Comparison of ENCODE assay signal across 25 cellular contexts in the genomic region with DNA sequence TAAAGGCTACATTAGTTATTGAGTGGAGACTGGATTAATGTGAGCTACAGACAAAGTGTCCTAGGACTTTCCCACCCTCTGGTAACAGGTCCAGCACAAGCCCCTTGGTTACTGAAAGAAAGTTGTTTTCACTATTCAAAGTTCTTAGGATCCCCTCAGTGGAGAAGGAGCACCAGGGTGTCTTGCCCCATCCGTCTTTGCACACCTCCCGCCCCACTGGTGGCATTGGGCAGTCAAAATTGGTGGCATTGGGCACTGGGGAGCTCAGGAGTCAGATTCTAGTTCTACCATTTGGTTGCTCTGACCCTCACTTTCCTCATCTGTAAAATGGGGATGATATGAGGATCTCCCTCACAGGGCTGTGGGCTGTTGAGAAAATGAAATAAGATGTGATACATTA. TPM values are rescaled to one million over a fixed set of nuclear protein-coding genes. Genes with fewer than 3 reads are reported as not detected.
"Had no signal": no experiment of that assay in that cellular context is flagged by ENCODE, and none has a peak within 500 bp of the region (broad histone marks: within the 10 kb centered on the region; RNA-seq: fewer than 3 reads in every experiment).

No MANE protein-coding gene starts in this region.

- H3K4me1 ChIP-seq: foreskin keratinocyte had no signal

- H3K27ac ChIP-seq: brain microvascular endothelial cell, foreskin keratinocyte, heart right ventricle, neutrophil, thyroid gland, upper lobe of left lung, VCaP had no signal

- FAIRE-seq: TTC549 had no signal

- DNase-seq: activated CD4-positive, alpha-beta memory T cell treated with anti-CD3 and anti-CD28 coated beads, Interleukin-2, amount 10 ng/mL, durations not matched to agents 7 days and 5 days; activated CD4-positive, alpha-beta T cell treated with anti-CD3 and anti-CD28 coated beads, Interleukin-2, amount 10 ng/mL, durations not matched to agents 24 days and 14 days; activated CD4-positive, CD25-positive, alpha-beta regulatory T cell treated with anti-CD3 and anti-CD28 coated beads, Interleukin-2, amount 50 U/mL, for 72 hours; activated CD8-positive, alpha-beta memory T cell treated with anti-CD3 and anti-CD28 coated beads, Interleukin-2, amount 50 U/mL, for 48 hours; activated naive CD4-positive, alpha-beta T cell; activated T-cell treated with anti-CD3 and anti-CD28 coated beads, Interleukin-2, amount 50 U/mL, for 24 hours; aorta; brain microvascular endothelial cell; central memory CD4-positive, alpha-beta T cell; endodermal cell; foreskin keratinocyte; heart right ventricle; midbrain; natural killer cell; stimulated activated CD4-positive, alpha-beta T cell treated with anti-CD3 and anti-CD28 coated beads, Interleukin-1b, Interleukin-23, amount 100 ng/mL, for 48 hours; stimulated activated naive B cell treated with anti-CD40 and anti-IgM and Interleukin-4, amounts not matched to agents 10 μg/mL and 1 μg/mL and 100 μg/mL, for 72 hours; stomach; thyroid gland; upper lobe of left lung had no signal

- H3K36me3 ChIP-seq: brain microvascular endothelial cell, neutrophil, stomach, thyroid gland, upper lobe of left lung had no signal

- H3K9me3 ChIP-seq: heart right ventricle, neutrophil, stomach, thyroid gland, upper lobe of left lung had no signal

- H3K4me2 ChIP-seq: smooth muscle cell had no signal

- ATAC-seq: esophagus mucosa; foreskin keratinocyte; heart right ventricle; natural killer cell; stimulated activated naive B cell treated with anti-CD40 and anti-IgM and Interleukin-4, amounts not matched to agents 10 μg/mL and 1 μg/mL and 100 μg/mL, for 72 hours had no signal

- H3K4me3 ChIP-seq: heart right ventricle, smooth muscle cell, stomach, thyroid gland, upper lobe of left lung had no signal

- H3K27me3 ChIP-seq: brain microvascular endothelial cell, thyroid gland, upper lobe of left lung had no signal

RNA-seq across cellular contexts. Expression of a gene that starts 2.4 kb away (rescaled TPM):
- total RNA-seq: activated CD4-positive, alpha-beta T cell treated with anti-CD3 and anti-CD28 coated beads, Interleukin-2, amount 10 ng/mL, durations not matched to agents 24 days and 14 days; natural killer cell; T-helper 1 cell treated with Interleukin-12 subunit alpha and Interleukin-12 subunit beta and Interleukin-4 antibody, amounts not matched to agents 30 ng/mL and 1 ng/mL, for 36 hours had no signal
